In genomic region chr11:75298191-75298590, GRCh38 we compare ENCODE assay signal across 25 cellular contexts.
DNase-seq lines count a peak whose midpoint lies in the region.
"Had no signal": no experiment of that assay in that cellular context is flagged by ENCODE, and none has a peak within 500 bp of the region (broad histone marks: within the 10 kb centered on the region; RNA-seq: fewer than 3 reads in every experiment).

No MANE protein-coding gene starts in this region.

- DNase-seq in DMS53 treated with DMSO at 0.1 percent for 48 hours (lab: John Stamatoyannopoulos, UW; ENCODE audit: unreplicated experiment) (peak; percentile 99), NCI-H146 treated with DMSO at 0.1 percent for 48 hours (lab: John Stamatoyannopoulos, UW; ENCODE audit: unreplicated experiment) (peak; percentile 2), NCI-H446 (lab: John Stamatoyannopoulos, UW) (peak; percentile 15 to 16), SHP77 (lab: John Stamatoyannopoulos, UW) (peak; percentile 31 to 83), T1000 (lab: John Stamatoyannopoulos, UW) (no peak), NCI-H226 (no peak), HCEC 1CT (no peak)
- DNase-seq: activated CD4-positive, CD25-positive, alpha-beta regulatory T cell; activated gamma-delta T cell treated with Interleukin-2 at 50 U/mL for 16 hours; activated T-cell treated with anti-CD3 and anti-CD28 coated beads, Interleukin-2, amount 50 U/mL, for 48 hours; caudate nucleus; foreskin keratinocyte; GDM1; heart left ventricle; islet precursor cell; left ventricle myocardium inferior; mesenchymal stem cell; MV-4-11; NCI-H2081 treated with DMSO at 0.1 percent for 48 hours; NCI-H526 treated with DMSO at 0.1 percent for 48 hours; ovary; RPMI8226; stimulated activated CD4-positive, alpha-beta T cell treated with anti-CD3 and anti-CD28 coated beads, Interleukin-15, amount 100 ng/mL, for 24 hours; T-helper 1 cell; transverse colon had no signal

Comparison
In these comparisons a context has a peak if more than half of its experiments do, and no peak if none do; other contexts are left out.
1. DNase-seq: peak in DMS53 treated with DMSO at 0.1 percent for 48 hours (single experiment), NCI-H146 treated with DMSO at 0.1 percent for 48 hours (single experiment), NCI-H446 (2 of 2) and SHP77 (2 of 2); none in T1000 (single experiment), NCI-H226 (single experiment) and HCEC 1CT (single experiment).